8 cellular contexts compared by ENCODE assay signal in genomic region chr1:205335692-205336091, GRCh38. TPM values are rescaled to one million over a fixed set of nuclear protein-coding genes. Genes with fewer than 3 reads are reported as not detected.
DNase-seq lines count a peak whose midpoint lies in the region; ATAC-seq and TF ChIP-seq lines count a peak whose summit lies in the region.

No MANE protein-coding gene starts in this region.

- H3K27me3 ChIP-seq in CD8-positive, alpha-beta T cell (ENCODE audit: insufficient read depth, low read length), result no peaks in the 10 kb centered on the region

- ATAC-seq in CD8-positive, alpha-beta T cell, result peak; percentile 99
- ATAC-seq in HG02938 (IDR thresholded peaks at IDR 0.05; ENCODE audit: unreplicated experiment), result no peak

- peak; percentile 85 for TF ChIP-seq CTCF in CD8-positive, alpha-beta T cell (IDR thresholded peaks at IDR 0.05)
- peak; percentile 91 for TF ChIP-seq CTCF in HFFc6 (IDR thresholded peaks at IDR 0.05)

- H3K27me3 Mint-ChIP-seq in CD8-positive, alpha-beta T cell (ENCODE audit: low read depth), result no peaks in the 10 kb centered on the region
- peaks cover 40% of the 10 kb centered on the region for H3K27me3 Mint-ChIP-seq in HFFc6 (ENCODE audit: insufficient read depth)

- H3K36me3 Mint-ChIP-seq in CD8-positive, alpha-beta T cell, result no peaks in the 10 kb centered on the region
- no peaks in the 10 kb centered on the region for H3K36me3 Mint-ChIP-seq in HFFc6 (ENCODE audit: low read depth)

- H3K27ac ChIP-seq in CD8-positive, alpha-beta T cell (ENCODE audit: low read depth, low read length), result no peak overlapping the region

- CTCF ChIA-PET in CD8-positive, alpha-beta T cell (lab: Charles Lee), result interaction anchor here (0.6 to 34.6 kb wide), 41 partner anchors 11 to 193 kb away, joined by 3 to 1393 read pairs (median 4); partner anchors contain the start of genes KLHDC8A and NUAK2

- intact Hi-C loops in CD8-positive, alpha-beta T cell (cut with DNase I, micrococcal nuclease), result loop anchor here (1.0 to 5.0 kb wide), 3 partner anchors 19 to 189 kb away; no protein-coding TSS in a partner anchor

- no peak overlapping the region for H3K4me3 ChIP-seq in CD8-positive, alpha-beta T cell (ENCODE audit: low read depth, low read length)

- no peak overlapping the region for H3K27ac Mint-ChIP-seq in CD8-positive, alpha-beta T cell
- H3K27ac Mint-ChIP-seq in HFFc6, result no peak overlapping the region

- POLR2A ChIA-PET in CD8-positive, alpha-beta T cell (lab: Charles Lee), result interaction anchor here (1.6 kb wide), 1 partner anchor 14 kb away, joined by 3 read pairs; the partner anchor contains the start of gene NUAK2

- no peaks in the 10 kb centered on the region for H3K4me1 Mint-ChIP-seq in CD8-positive, alpha-beta T cell (ENCODE audit: low read depth)
- H3K4me1 Mint-ChIP-seq in HFFc6 (ENCODE audit: low read depth), result no peaks in the 10 kb centered on the region

- H3K4me3 Mint-ChIP-seq in CD8-positive, alpha-beta T cell, result no peak overlapping the region
- H3K4me3 Mint-ChIP-seq in HFFc6, result no peak overlapping the region

- H3K9me3 ChIP-seq in CD8-positive, alpha-beta T cell (ENCODE audit: low read length), result no peaks in the 10 kb centered on the region

- no peaks in the 10 kb centered on the region for H3K4me1 ChIP-seq in CD8-positive, alpha-beta T cell (ENCODE audit: insufficient read depth, low read length)

- peak; percentile 52 to 85 (median 77) for DNase-seq in CD8-positive, alpha-beta T cell
- DNase-seq in HFFc6, result peak; percentile 68
- DNase-seq in NCI-H774 (lab: John Stamatoyannopoulos, UW), result peak; percentile 73
- DNase-seq in activated CD4-positive, alpha-beta T cell treated with anti-CD3 and anti-CD28 coated beads, Interleukin-2, amount 50 U/mL, for 4 hours, result peak; percentile 73 to 77
- DNase-seq in dermis microvascular lymphatic vessel endothelial cell (ENCODE audit: low read depth in 2 of 2), result peak; percentile 40 to 79
- peak; percentile 75 to 77 for DNase-seq in lung microvascular endothelial cell (ENCODE audit: low read depth in 2 of 2)
- peak; percentile 63 to 65 for DNase-seq in stimulated activated CD8-positive, alpha-beta memory T cell treated with anti-CD3 and anti-CD28 coated beads, Interleukin-15, amount 100 ng/mL, for 48 hours (ENCODE audit: low read depth in 2 of 2)

- H3K36me3 ChIP-seq in CD8-positive, alpha-beta T cell (ENCODE audit: insufficient read depth, low read length), result no peaks in the 10 kb centered on the region

- H3K9me3 Mint-ChIP-seq in CD8-positive, alpha-beta T cell, result no peaks in the 10 kb centered on the region
- H3K9me3 Mint-ChIP-seq in HFFc6, result no peaks in the 10 kb centered on the region

RNA-seq across cellular contexts. Expression of gene NUAK2, which starts 14.1 kb away (rescaled TPM):
- total RNA-seq in CD8-positive, alpha-beta T cell, result 10 to 100 TPM; 17.1 to 18.3 TPM
- 1 to 10 TPM; 6.3 to 8.2 (median 7.3) TPM for total RNA-seq in HFFc6 (2021; fragmentation: NEBNext Ultra II Directional; extraction: Animal tissue kit (Norgen Biotek cat#: 25700))
- total RNA-seq in dermis microvascular lymphatic vessel endothelial cell, result 3.1 and 3.5 TPM in 2 replicates
- 2.6 and 3.8 TPM in 2 replicates for total RNA-seq in lung microvascular endothelial cell

RNA-seq across cellular contexts. Expression of gene KLHDC8A, which starts 21.0 kb away (rescaled TPM):
- total RNA-seq in CD8-positive, alpha-beta T cell, result not detected
- total RNA-seq in HFFc6 (2021; fragmentation: NEBNext Ultra II Directional; extraction: Animal tissue kit (Norgen Biotek cat#: 25700)), result not detected
- total RNA-seq in dermis microvascular lymphatic vessel endothelial cell (0.13 TPM in 1 of 2 replicates, not detected in the other), lung microvascular endothelial cell (not detected in 2 replicates)
